ENCODE assay signal across 24 cellular contexts in the genomic region with DNA sequence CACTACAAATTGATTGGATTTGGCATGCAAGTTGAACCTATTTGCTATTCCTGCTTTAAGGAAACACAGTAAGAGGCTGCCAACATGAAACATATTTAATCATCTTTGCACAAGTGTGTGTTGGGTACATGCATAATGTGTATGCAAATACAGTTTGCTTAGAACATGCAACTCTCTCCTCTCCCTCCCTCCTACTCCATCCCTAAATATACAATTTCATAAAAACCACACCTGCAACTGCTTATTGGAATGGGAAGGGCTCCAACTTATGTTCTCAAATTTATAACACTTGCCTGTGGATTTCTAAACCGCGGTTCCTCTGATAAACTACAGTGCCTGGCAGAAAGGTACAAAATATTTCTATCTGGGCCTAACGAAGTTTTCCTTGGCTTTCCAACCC.
DNase-seq lines count a peak whose midpoint lies in the region; ATAC-seq and TF ChIP-seq lines count a peak whose summit lies in the region.
"Had no signal": no experiment of that assay in that cellular context is flagged by ENCODE, and none has a peak within 500 bp of the region (broad histone marks: within the 10 kb centered on the region; RNA-seq: fewer than 3 reads in every experiment).

No MANE protein-coding gene starts in this region.

- intact Hi-C loops in mucosa of descending colon (cut with DNase I, micrococcal nuclease), result no loop called here

- peaks cover 12% of the 10 kb centered on the region for H3K4me1 ChIP-seq in mucosa of descending colon (ENCODE audit: low read depth)
- peaks cover 4% of the 10 kb centered on the region for H3K4me1 ChIP-seq in suprapubic skin
- H3K4me1 ChIP-seq: BE2C, BLaER1 had no signal

- H3K9me3 ChIP-seq in mucosa of descending colon, result no peaks in the 10 kb centered on the region
- no peaks in the 10 kb centered on the region for H3K9me3 ChIP-seq in suprapubic skin
- H3K9me3 ChIP-seq: BE2C, BLaER1 had no signal

- ATAC-seq in mucosa of descending colon, result peak; percentile 77
- ATAC-seq in stimulated activated naive CD8-positive, alpha-beta T cell treated with anti-CD3 and anti-CD28 coated beads, Interleukin-15, Interleukin-2, amounts not matched to agents 100 U/mL and 50 U/mL, for 24 hours, result no peak
- ATAC-seq: GM12878 had no signal

- H3K4me3 ChIP-seq in mucosa of descending colon (no peak overlapping the region), suprapubic skin (no peak overlapping the region)
- H3K4me3 ChIP-seq: BLaER1, GM12878 had no signal

- TF ChIP-seq EP300 in suprapubic skin (IDR thresholded peaks at IDR 0.05), result no peak

- no peaks in the 10 kb centered on the region for H3K27me3 ChIP-seq in suprapubic skin
- H3K27me3 ChIP-seq: BE2C, BLaER1 had no signal

- 72% methylated on average over 3 of the region's 3 CpGs for WGBS in suprapubic skin

- TF ChIP-seq POLR2A in suprapubic skin (IDR thresholded peaks at IDR 0.05), result no peak

- no peak for TF ChIP-seq CTCF in mucosa of descending colon (IDR thresholded peaks at IDR 0.05)
- TF ChIP-seq CTCF in suprapubic skin (IDR thresholded peaks at IDR 0.05), result no peak

- DNase-seq in NCI-H2029 (lab: John Stamatoyannopoulos, UW) (peak; percentile 49), NCI-H2029 treated with DMSO at 0.1 percent for 48 hours (lab: John Stamatoyannopoulos, UW) (peak; percentile 55), NCI-H526 treated with DMSO at 0.1 percent for 48 hours (lab: John Stamatoyannopoulos, UW) (peak; percentile 84), mucosa of descending colon (no peak), suprapubic skin (ENCODE audit: low spot score in 2 of 2) (no peak)
- no peak for DNase-seq in stimulated activated CD4-positive, alpha-beta T cell treated with anti-CD3 and anti-CD28 coated beads, Interleukin-4, amount 100 ng/mL, for 4 hours
- DNase-seq in stimulated activated naive CD8-positive, alpha-beta T cell treated with anti-CD3 and anti-CD28 coated beads, Interleukin-15, Interleukin-2, amounts not matched to agents 100 U/mL and 50 U/mL, for 24 hours, result no peak
- DNase-seq: 8988T; ACHN; BE2C; C1 segment of cervical spinal cord; CD4-positive, alpha-beta memory T cell; CD4-positive, CD25-positive, alpha-beta regulatory T cell; CD8-positive, alpha-beta memory T cell; COR-L47; DMS 273 treated with DMSO at 0.1 percent for 48 hours; DMS153; DMS53; DMS79; DND-41; EL; GDM1 had no signal

- H3K36me3 ChIP-seq in mucosa of descending colon (ENCODE audit: low read depth), result no peaks in the 10 kb centered on the region
- H3K36me3 ChIP-seq in suprapubic skin, result no peaks in the 10 kb centered on the region
- H3K36me3 ChIP-seq: BE2C, BLaER1 had no signal

- H3K27ac ChIP-seq in suprapubic skin, result no peak overlapping the region
- H3K27ac ChIP-seq: BLaER1 had no signal

Comparison
In these comparisons a context has a peak if more than half of its experiments do, and no peak if none do; other contexts are left out.
1. DNase-seq: peak in NCI-H2029 (single experiment), NCI-H2029 treated with DMSO at 0.1 percent for 48 hours (single experiment) and NCI-H526 treated with DMSO at 0.1 percent for 48 hours (single experiment); none in mucosa of descending colon (0 of 3), stimulated activated CD4-positive, alpha-beta T cell treated with anti-CD3 and anti-CD28 coated beads, Interleukin-4, amount 100 ng/mL, for 4 hours (0 of 2), suprapubic skin (0 of 2) and stimulated activated naive CD8-positive, alpha-beta T cell treated with anti-CD3 and anti-CD28 coated beads, Interleukin-15, Interleukin-2, amounts not matched to agents 100 U/mL and 50 U/mL, for 24 hours (single experiment).